ENCODE assay signal across 9 cellular contexts in genomic region chr19:3346677-3347353, GRCh38. TPM values are rescaled to one million over a fixed set of nuclear protein-coding genes. Genes with fewer than 3 reads are reported as not detected.
DNase-seq lines count a peak whose midpoint lies in the region; ATAC-seq and TF ChIP-seq lines count a peak whose summit lies in the region.
"Had no signal": no experiment of that assay in that cellular context is flagged by ENCODE, and none has a peak within 500 bp of the region (broad histone marks: within the 10 kb centered on the region; RNA-seq: fewer than 3 reads in every experiment).

No MANE protein-coding gene starts in this region.

- POLR2A ChIA-PET in activated CD8-positive, alpha-beta T cell treated with anti-CD3 and anti-CD28 coated beads, Interleukin-2, amount 10 ng/mL, durations not matched to agents 7 days and 5 days (lab: Charles Lee): no interaction called here

- TF ChIP-seq CTCF in dorsolateral prefrontal cortex (IDR thresholded peaks at IDR 0.05 in 54 of 56, conservative IDR thresholded peaks at IDR 0.05 in 2 of 56; ENCODE audit: low read depth in 1 of 56, partially characterized antibody in 56 of 56) (peak in 1 of 56 donors; percentile 15), lung (IDR thresholded peaks at IDR 0.05; ENCODE audit: control extremely low read depth, extremely low read depth) (no peak), transverse colon (IDR thresholded peaks at IDR 0.05) (no peak)

- H3K4me1 Mint-ChIP-seq in activated T-helper 1 cell treated with anti-CD3 and anti-CD28 coated beads, Interleukin-12 subunit alpha, Interleukin-12 subunit beta, Interleukin-2, Interleukin-4 antibody, amounts not matched to agents 30 ng/mL and 10 ng/mL and 1 ng/mL, durations not matched to agents 14 hours and 24 hours and 36 hours (ENCODE audit: low read depth): no peaks in the 10 kb centered on the region
- peaks cover 2% of the 10 kb centered on the region for H3K4me1 Mint-ChIP-seq in activated CD8-positive, alpha-beta T cell treated with anti-CD3 and anti-CD28 coated beads, Interleukin-2, amount 10 ng/mL, durations not matched to agents 7 days and 5 days (ENCODE audit: low read depth)

- H3K4me1 ChIP-seq in lung (ENCODE audit: control insufficient read depth in 2 of 2, insufficient read depth in 2 of 2, low read length in 2 of 2): peaks cover 0 to 10% of the 10 kb centered on the region in 2 donors
- H3K4me1 ChIP-seq in transverse colon: peaks cover 24 to 55% (median 34%) of the 10 kb centered on the region in 4 donors

- TF ChIP-seq EP300 in transverse colon (IDR thresholded peaks at IDR 0.05; ENCODE audit: low read depth): no peak

- H3K4me3 ChIP-seq in dorsolateral prefrontal cortex (peak overlapping the region in 56 of 59 donors; percentile 4 to 61 (median 36)), lung (no peak overlapping the region), transverse colon (no peak overlapping the region)

- CTCF ChIA-PET in activated CD8-positive, alpha-beta T cell treated with anti-CD3 and anti-CD28 coated beads, Interleukin-2, amount 10 ng/mL, durations not matched to agents 7 days and 5 days (lab: Charles Lee): no interaction called here

- TF ChIP-seq POLR2A in transverse colon (IDR thresholded peaks at IDR 0.05): no peak

- no peak overlapping the region for H3K27ac Mint-ChIP-seq in activated T-helper 1 cell treated with anti-CD3 and anti-CD28 coated beads, Interleukin-12 subunit alpha, Interleukin-12 subunit beta, Interleukin-2, Interleukin-4 antibody, amounts not matched to agents 30 ng/mL and 10 ng/mL and 1 ng/mL, durations not matched to agents 14 hours and 24 hours and 36 hours
- H3K27ac Mint-ChIP-seq in activated CD8-positive, alpha-beta T cell treated with anti-CD3 and anti-CD28 coated beads, Interleukin-2, amount 10 ng/mL, durations not matched to agents 7 days and 5 days: no peak overlapping the region

- no peaks in the 10 kb centered on the region for H3K36me3 Mint-ChIP-seq in activated T-helper 1 cell treated with anti-CD3 and anti-CD28 coated beads, Interleukin-12 subunit alpha, Interleukin-12 subunit beta, Interleukin-2, Interleukin-4 antibody, amounts not matched to agents 30 ng/mL and 10 ng/mL and 1 ng/mL, durations not matched to agents 14 hours and 24 hours and 36 hours (ENCODE audit: low read depth)
- no peaks in the 10 kb centered on the region for H3K36me3 Mint-ChIP-seq in activated CD8-positive, alpha-beta T cell treated with anti-CD3 and anti-CD28 coated beads, Interleukin-2, amount 10 ng/mL, durations not matched to agents 7 days and 5 days (ENCODE audit: low read depth)

- peak overlapping the region; percentile 61 to 99 (median 92) for H3K27ac ChIP-seq in dorsolateral prefrontal cortex
- H3K27ac ChIP-seq in lung (ENCODE audit: low read depth in 1 of 2, low read length in 1 of 2): peak overlapping the region; percentile 25 to 60
- peak overlapping the region; percentile 79 to 86 (median 82) for H3K27ac ChIP-seq in transverse colon

- in situ Hi-C loops in transverse colon (cut with MboI; ENCODE audit: low pct_ligation_motif_present in 1 of 4, low pct_unique_long_range_greater_than_20kb in 1 of 4, low sequenced_read_pairs in 3 of 4): no loop called here

- ATAC-seq in lung (ENCODE audit: insufficient read depth, low FRiP score): no peak
- ATAC-seq in activated CD8-positive, alpha-beta T cell treated with anti-CD3 and anti-CD28 coated beads, Interleukin-2, amount 10 ng/mL, durations not matched to agents 7 days and 5 days: no peak
- no peak for ATAC-seq in HG03342 (IDR thresholded peaks at IDR 0.05; ENCODE audit: unreplicated experiment)

- H3K27me3 ChIP-seq in dorsolateral prefrontal cortex (no peaks in the 10 kb centered on the region), lung (ENCODE audit: control insufficient read depth, insufficient read depth) (no peaks in the 10 kb centered on the region), transverse colon (no peaks in the 10 kb centered on the region)

- no peaks in the 10 kb centered on the region for H3K9me3 Mint-ChIP-seq in activated T-helper 1 cell treated with anti-CD3 and anti-CD28 coated beads, Interleukin-12 subunit alpha, Interleukin-12 subunit beta, Interleukin-2, Interleukin-4 antibody, amounts not matched to agents 30 ng/mL and 10 ng/mL and 1 ng/mL, durations not matched to agents 14 hours and 24 hours and 36 hours
- no peaks in the 10 kb centered on the region for H3K9me3 Mint-ChIP-seq in activated CD8-positive, alpha-beta T cell treated with anti-CD3 and anti-CD28 coated beads, Interleukin-2, amount 10 ng/mL, durations not matched to agents 7 days and 5 days (ENCODE audit: insufficient read depth)

- intact Hi-C loops in dorsolateral prefrontal cortex (cut with DNase I): loop anchor here in 1 of 2 donors (5.0 kb wide), 1 partner anchor 55 kb away; no protein-coding TSS in a partner anchor
- intact Hi-C loops in transverse colon (cut with DNase I; ENCODE audit: low total_unique reads): no loop called here
- intact Hi-C loops in activated T-helper 1 cell treated with anti-CD3 and anti-CD28 coated beads, Interleukin-12 subunit alpha, Interleukin-12 subunit beta, Interleukin-2, Interleukin-4 antibody, amounts not matched to agents 30 ng/mL and 10 ng/mL and 1 ng/mL, durations not matched to agents 14 hours and 24 hours and 36 hours (cut with micrococcal nuclease): no loop called here

- peaks cover 2% of the 10 kb centered on the region for H3K27me3 Mint-ChIP-seq in activated T-helper 1 cell treated with anti-CD3 and anti-CD28 coated beads, Interleukin-12 subunit alpha, Interleukin-12 subunit beta, Interleukin-2, Interleukin-4 antibody, amounts not matched to agents 30 ng/mL and 10 ng/mL and 1 ng/mL, durations not matched to agents 14 hours and 24 hours and 36 hours (ENCODE audit: insufficient read depth)
- no peaks in the 10 kb centered on the region for H3K27me3 Mint-ChIP-seq in activated CD8-positive, alpha-beta T cell treated with anti-CD3 and anti-CD28 coated beads, Interleukin-2, amount 10 ng/mL, durations not matched to agents 7 days and 5 days (ENCODE audit: low read depth)

- peak; percentile 82 for DNase-seq in NCI-H2196 (lab: John Stamatoyannopoulos, UW; ENCODE audit: unreplicated experiment)
- DNase-seq in dorsolateral prefrontal cortex: peak; percentile 62 to 90 (median 84)
- peak; percentile 49 for DNase-seq in lung (ENCODE audit: low spot score)
- DNase-seq in transverse colon: peak; percentile 69
- DNase-seq in activated T-helper 1 cell treated with anti-CD3 and anti-CD28 coated beads, Interleukin-12 subunit alpha, Interleukin-12 subunit beta, Interleukin-2, Interleukin-4 antibody, amounts not matched to agents 30 ng/mL and 10 ng/mL and 1 ng/mL, durations not matched to agents 14 hours and 24 hours and 36 hours (ENCODE audit: low spot score): no peak
- DNase-seq in activated CD8-positive, alpha-beta T cell treated with anti-CD3 and anti-CD28 coated beads, Interleukin-2, amount 10 ng/mL, durations not matched to agents 7 days and 5 days: no peak
- no peak for DNase-seq in stimulated activated CD4-positive, alpha-beta T cell treated with anti-CD3 and anti-CD28 coated beads, Interleukin-4, amount 100 ng/mL, for 24 hours
- DNase-seq: NCI-H748 treated with DMSO at 0.1 percent for 48 hours had no signal

- no peaks in the 10 kb centered on the region for H3K36me3 ChIP-seq in lung (ENCODE audit: control insufficient read depth in 2 of 2, insufficient read depth in 2 of 2, low read length in 2 of 2)
- no peaks in the 10 kb centered on the region for H3K36me3 ChIP-seq in transverse colon

- 31 to 60% methylated on average over 23 of the region's 23 CpGs for WGBS in lung, 2 donors
- WGBS in transverse colon (ENCODE audit: low coverage in 1 of 2), 2 donors: 25 to 30% methylated on average over 5 to 22 of the region's 23 CpGs

- no peak overlapping the region for H3K4me3 Mint-ChIP-seq in activated T-helper 1 cell treated with anti-CD3 and anti-CD28 coated beads, Interleukin-12 subunit alpha, Interleukin-12 subunit beta, Interleukin-2, Interleukin-4 antibody, amounts not matched to agents 30 ng/mL and 10 ng/mL and 1 ng/mL, durations not matched to agents 14 hours and 24 hours and 36 hours
- no peak overlapping the region for H3K4me3 Mint-ChIP-seq in activated CD8-positive, alpha-beta T cell treated with anti-CD3 and anti-CD28 coated beads, Interleukin-2, amount 10 ng/mL, durations not matched to agents 7 days and 5 days

- H3K9me3 ChIP-seq in lung (ENCODE audit: control insufficient read depth in 2 of 2, insufficient read depth in 1 of 2, low read length in 1 of 2) (no peaks in the 10 kb centered on the region), transverse colon (no peaks in the 10 kb centered on the region)

RNA-seq across cellular contexts. Expression of gene NFIC, which starts 19.6 kb away (rescaled TPM):
- total RNA-seq in dorsolateral prefrontal cortex (100 to 1,000 TPM in 118 of 120 experiments, 10 to 100 TPM in 2; 98.0 to 269 (median 135) TPM), lung (100 to 1,000 TPM in 1 of 2 donors, 10 to 100 TPM in 1; 43.9 to 208 TPM), transverse colon (100 to 1,000 TPM in 1 of 4 donors, 10 to 100 TPM in 3; 39.9 to 145 (median 68.1) TPM)
- polyA plus RNA-seq in lung: 10 to 100 TPM; 40.4 to 55.6 TPM
- total RNA-seq in activated T-helper 1 cell treated with anti-CD3 and anti-CD28 coated beads, Interleukin-12 subunit alpha, Interleukin-12 subunit beta, Interleukin-2, Interleukin-4 antibody, amounts not matched to agents 30 ng/mL and 10 ng/mL and 1 ng/mL, durations not matched to agents 14 hours and 24 hours and 36 hours: 16.8 and 18.7 TPM in 2 replicates
- total RNA-seq in activated CD8-positive, alpha-beta T cell treated with anti-CD3 and anti-CD28 coated beads, Interleukin-2, amount 10 ng/mL, durations not matched to agents 7 days and 5 days: 10 to 100 TPM; 13.4 to 14.0 TPM

Comparison
In these comparisons a context has a peak if more than half of its experiments do, and no peak if none do; other contexts are left out.
1. DNase-seq: peak in NCI-H2196 (single experiment), dorsolateral prefrontal cortex (10 of 10), lung (single experiment) and transverse colon (single experiment); none in activated T-helper 1 cell treated with anti-CD3 and anti-CD28 coated beads, Interleukin-12 subunit alpha, Interleukin-12 subunit beta, Interleukin-2, Interleukin-4 antibody, amounts not matched to agents 30 ng/mL and 10 ng/mL and 1 ng/mL, durations not matched to agents 14 hours and 24 hours and 36 hours (single experiment), activated CD8-positive, alpha-beta T cell treated with anti-CD3 and anti-CD28 coated beads, Interleukin-2, amount 10 ng/mL, durations not matched to agents 7 days and 5 days (single experiment) and stimulated activated CD4-positive, alpha-beta T cell treated with anti-CD3 and anti-CD28 coated beads, Interleukin-4, amount 100 ng/mL, for 24 hours (single experiment).
2. H3K4me3 ChIP-seq: peak in dorsolateral prefrontal cortex (56 of 59); none in lung (single experiment) and transverse colon (0 of 4).
3. Peak in every context shown above with its lines, with median percentiles within 50 percentile points of each other: H3K27ac ChIP-seq.